ENCODE assay signal across 9 cellular contexts in genomic region chr15:65916664-65917406, GRCh38. TPM values are rescaled to one million over a fixed set of nuclear protein-coding genes. Genes with fewer than 3 reads are reported as not detected.
DNase-seq lines count a peak whose midpoint lies in the region; ATAC-seq and TF ChIP-seq lines count a peak whose summit lies in the region.
"Had no signal": no experiment of that assay in that cellular context is flagged by ENCODE, and none has a peak within 500 bp of the region (broad histone marks: within the 10 kb centered on the region; RNA-seq: fewer than 3 reads in every experiment).

No MANE protein-coding gene starts in this region.

- ATAC-seq in GM21786 (IDR thresholded peaks at IDR 0.05; ENCODE audit: unreplicated experiment) = peak; percentile 59
- ATAC-seq in activated T-cell treated with anti-CD3 and anti-CD28 coated beads, Interleukin-2, amount 50 U/mL, for 72 hours (replicated peaks in 1 of 2) = peak; percentile 95 to 97

- H3K4me1 Mint-ChIP-seq in activated T-cell treated with anti-CD3 and anti-CD28 coated beads, Interleukin-2, amount 50 U/mL, for 72 hours (ENCODE audit: low read depth) = peaks cover 45% of the 10 kb centered on the region

- peaks cover 0 to 4% of the 10 kb centered on the region in 2 donors for H3K36me3 Mint-ChIP-seq in activated T-cell treated with anti-CD3 and anti-CD28 coated beads, Interleukin-2, amount 50 U/mL, for 72 hours (ENCODE audit: insufficient read depth in 2 of 2)

- peak overlapping the region; percentile 10 for H3K27ac Mint-ChIP-seq in activated T-cell treated with anti-CD3 and anti-CD28 coated beads, Interleukin-2, amount 50 U/mL, for 72 hours

- TF ChIP-seq CTCF in LNCaP clone FGC (IDR thresholded peaks at IDR 0.05; ENCODE audit: control insufficient read depth, extremely low read depth, insufficient read depth) = peak; percentile 85

- peak; percentile 45 for DNase-seq in activated CD4-positive, alpha-beta T cell treated with anti-CD3 and anti-CD28 coated beads for 48 hours
- DNase-seq in activated CD4-positive, alpha-beta T cell treated with anti-CD3 and anti-CD28 coated beads for 1 hour = no peak
- DNase-seq in LNCaP clone FGC (ENCODE audit: low read depth) = no peak
- DNase-seq in activated T-cell treated with anti-CD3 and anti-CD28 coated beads, Interleukin-2, amount 50 U/mL, for 72 hours = peak; percentile 65 to 77
- peak; percentile 38 for DNase-seq in glomerular visceral epithelial cell (ENCODE audit: extremely low spot score)
- DNase-seq in pons (ENCODE audit: low spot score) = peak; percentile 85
- DNase-seq in effector memory CD4-positive, alpha-beta T cell = no peak

- H3K4me3 ChIP-seq in LNCaP clone FGC (ENCODE audit: low read depth, low read length) = no peak overlapping the region
- H3K4me3 ChIP-seq in effector memory CD4-positive, alpha-beta T cell (ENCODE audit: insufficient read depth, low read depth, low read length, poor library complexity, severe bottlenecking) = no peak overlapping the region

- H3K4me1 ChIP-seq in effector memory CD4-positive, alpha-beta T cell (ENCODE audit: control insufficient read depth, insufficient read depth, low read length, poor library complexity, severe bottlenecking) = peaks cover 3% of the 10 kb centered on the region

- H3K9me3 Mint-ChIP-seq in activated T-cell treated with anti-CD3 and anti-CD28 coated beads, Interleukin-2, amount 50 U/mL, for 72 hours = no peaks in the 10 kb centered on the region

- H3K4me3 Mint-ChIP-seq in activated T-cell treated with anti-CD3 and anti-CD28 coated beads, Interleukin-2, amount 50 U/mL, for 72 hours = peak overlapping the region; percentile 28 to 72

- no peak overlapping the region for H3K27ac ChIP-seq in effector memory CD4-positive, alpha-beta T cell (ENCODE audit: insufficient read depth, low read length, poor library complexity, severe bottlenecking)
- H3K27ac ChIP-seq: neutrophil had no signal

- H3K9me3 ChIP-seq in effector memory CD4-positive, alpha-beta T cell (ENCODE audit: control insufficient read depth, low read length) = no peaks in the 10 kb centered on the region
- H3K9me3 ChIP-seq: neutrophil had no signal

- H3K36me3 ChIP-seq in effector memory CD4-positive, alpha-beta T cell (ENCODE audit: control insufficient read depth, insufficient read depth, low read length) = no peaks in the 10 kb centered on the region

- H3K27me3 ChIP-seq in effector memory CD4-positive, alpha-beta T cell (replicated peaks; ENCODE audit: control insufficient read depth, insufficient read depth, low read length, poor library complexity, severe bottlenecking) = no peaks in the 10 kb centered on the region
- H3K27me3 ChIP-seq: neutrophil had no signal

- H3K27me3 Mint-ChIP-seq in activated T-cell treated with anti-CD3 and anti-CD28 coated beads, Interleukin-2, amount 50 U/mL, for 72 hours (ENCODE audit: low read depth) = no peaks in the 10 kb centered on the region

RNA-seq across cellular contexts. Expression of gene RAB11A, which starts 47.5 kb away (rescaled TPM):
- 100 to 1,000 TPM; 137 to 145 TPM for total RNA-seq in activated T-cell treated with anti-CD3 and anti-CD28 coated beads, Interleukin-2, amount 50 U/mL, for 72 hours

Comparison
In these comparisons a context has a peak if more than half of its experiments do, and no peak if none do; other contexts are left out.
1. DNase-seq: peak in activated CD4-positive, alpha-beta T cell treated with anti-CD3 and anti-CD28 coated beads for 48 hours (single experiment), activated T-cell treated with anti-CD3 and anti-CD28 coated beads, Interleukin-2, amount 50 U/mL, for 72 hours (2 of 2), glomerular visceral epithelial cell (single experiment) and pons (single experiment); none in activated CD4-positive, alpha-beta T cell treated with anti-CD3 and anti-CD28 coated beads for 1 hour (single experiment), LNCaP clone FGC (single experiment) and effector memory CD4-positive, alpha-beta T cell (0 of 3).